Comparison of ENCODE assay signal across 15 cellular contexts in genomic region chr1:205843031-205843859, GRCh38. TPM values are rescaled to one million over a fixed set of nuclear protein-coding genes. Genes with fewer than 3 reads are reported as not detected.
"Had no signal": no experiment of that assay in that cellular context is flagged by ENCODE, and none has a peak within 500 bp of the region (broad histone marks: within the 10 kb centered on the region; RNA-seq: fewer than 3 reads in every experiment).

No MANE protein-coding gene starts in this region.

- H3K9me3 ChIP-seq: neutrophil, tibial artery had no signal

- DNase-seq: activated CD4-positive, alpha-beta T cell treated with anti-CD3 and anti-CD28 coated beads, Interleukin-2, amount 10 ng/mL, durations not matched to agents 7 days and 5 days; activated CD4-positive, CD25-positive, alpha-beta regulatory T cell; activated naive CD4-positive, alpha-beta T cell treated with anti-CD3 and anti-CD28 coated beads for 36 hours; activated T-cell treated with anti-CD3 and anti-CD28 coated beads for 4 hours; effector CD4-positive, alpha-beta T cell; naive thymus-derived CD4-positive, alpha-beta T cell; stimulated activated CD4-positive, alpha-beta T cell treated with anti-CD3 and anti-CD28 coated beads, Interleukin-15, amount 100 ng/mL, for 24 hours; stimulated activated CD4-positive, alpha-beta T cell treated with anti-CD3 and anti-CD28 coated beads, Interleukin-4, amount 100 ng/mL, for 24 hours; T-helper 17 cell; tibial artery had no signal

- H3K4me1 ChIP-seq: tibial artery had no signal

- H3K4me3 ChIP-seq: coronary artery, tibial artery had no signal

- H3K27ac ChIP-seq: coronary artery, neutrophil, tibial artery had no signal

- H3K27me3 ChIP-seq: tibial artery had no signal

- H3K36me3 ChIP-seq: neutrophil, tibial artery had no signal

RNA-seq across cellular contexts. Expression of gene PM20D1, which starts 6.7 kb away (rescaled TPM):
- total RNA-seq: fibroblast of lung, mesothelial cell of epicardium, progenitor cell of endocrine pancreas had no signal
